Comparison of ENCODE assay signal across 17 cellular contexts in genomic region chr13:54949735-54950134, GRCh38.
"Had no signal": no experiment of that assay in that cellular context is flagged by ENCODE, and none has a peak within 500 bp of the region (broad histone marks: within the 10 kb centered on the region; RNA-seq: fewer than 3 reads in every experiment).

No MANE protein-coding gene starts in this region.

- H3K27ac ChIP-seq: gastrocnemius medialis, heart right ventricle, left ventricle myocardium inferior, lower lobe of right lung, ovary, right atrium auricular region had no signal

- H3K9me3 ChIP-seq: gastrocnemius medialis, lower lobe of right lung, ovary, right atrium auricular region had no signal

- H3K27me3 ChIP-seq: gastrocnemius medialis, heart right ventricle, ovary, right atrium auricular region had no signal

- H3K4me3 Mint-ChIP-seq: endodermal cell, memory B cell, mesothelial cell of epicardium, natural killer cell, neural crest cell had no signal

- H3K36me3 Mint-ChIP-seq: memory B cell, mesothelial cell of epicardium, natural killer cell had no signal

- H3K4me1 Mint-ChIP-seq: memory B cell, natural killer cell, neural crest cell had no signal

- H3K27me3 Mint-ChIP-seq: memory B cell had no signal

- H3K27ac Mint-ChIP-seq: endodermal cell, memory B cell, mesothelial cell of epicardium, natural killer cell had no signal

- ATAC-seq: gastrocnemius medialis, heart right ventricle, lower lobe of right lung, natural killer cell had no signal

- H3K36me3 ChIP-seq: gastrocnemius medialis, heart right ventricle, left ventricle myocardium inferior, lower lobe of right lung, ovary, right atrium auricular region had no signal

- DNase-seq: dermis blood vessel endothelial cell; endodermal cell; gastrocnemius medialis; heart right ventricle; islet precursor cell; left ventricle myocardium inferior; lower lobe of right lung; natural killer cell; ovary; small intestine; stimulated activated CD4-positive, alpha-beta T cell treated with anti-CD3 and anti-CD28 coated beads, Interleukin-12 subunit alpha, Interleukin-12 subunit beta, amount 100 ng/mL, for 4 hours; stimulated activated naive CD4-positive, alpha-beta T cell; trophoblast cell had no signal

- H3K4me3 ChIP-seq: gastrocnemius medialis, heart right ventricle, left ventricle myocardium inferior, lower lobe of right lung, ovary, right atrium auricular region had no signal

- H3K4me1 ChIP-seq: gastrocnemius medialis, heart right ventricle, left ventricle myocardium inferior, lower lobe of right lung, right atrium auricular region had no signal
